8 cellular contexts compared by ENCODE assay signal in genomic region chr15:63156086-63156707, GRCh38. TPM values are rescaled to one million over a fixed set of nuclear protein-coding genes. Genes with fewer than 3 reads are reported as not detected.
DNase-seq lines count a peak whose midpoint lies in the region; ATAC-seq and TF ChIP-seq lines count a peak whose summit lies in the region.

No MANE protein-coding gene starts in this region.

- intact Hi-C loops in esophagus squamous epithelium (cut with DNase I) (no loop called here), ovary (cut with DNase I) (loop anchor here in 2 of 4 donors (10.0 kb wide), 3 partner anchors 111 to 249 kb away; partner anchors contain the start of genes APH1B (in 1 of the 2) and TPM1 (in 1 of the 2))

- no peak for TF ChIP-seq EP300 in ovary (IDR thresholded peaks at IDR 0.05)

- DNase-seq in GM13976 (ENCODE audit: low spot score) = peak; percentile 32
- peak; percentile 42 for DNase-seq in SK-MEL-5 (ENCODE audit: low read depth, low spot score)
- no peak for DNase-seq in esophagus squamous epithelium (lab: John Stamatoyannopoulos, UW)
- no peak for DNase-seq in ovary
- DNase-seq in KG1 (lab: John Stamatoyannopoulos, UW) = no peak
- no peak for DNase-seq in hippocampal formation (lab: John Stamatoyannopoulos, UW)

- peak overlapping the region; percentile 73 to 87 (median 77) for H3K4me3 ChIP-seq in esophagus squamous epithelium
- peak overlapping the region; percentile 97 for H3K4me3 ChIP-seq in ovary

- H3K9me3 ChIP-seq in esophagus squamous epithelium (no peaks in the 10 kb centered on the region), ovary (no peaks in the 10 kb centered on the region)

- in situ Hi-C loops in GM13976 (cut with MboI; ENCODE audit: low sequenced_read_pairs, unreplicated experiment) = no loop called here
- in situ Hi-C loops in SK-MEL-5 (cut with HindIII; ENCODE audit: low pct_unique_long_range_greater_than_20kb, low sequenced_read_pairs) = no loop called here

- ATAC-seq in GM21447 (IDR thresholded peaks at IDR 0.05; ENCODE audit: unreplicated experiment) (no peak), GM19452 (IDR thresholded peaks at IDR 0.05; ENCODE audit: unreplicated experiment) (no peak)

- TF ChIP-seq CTCF in GM13976 (IDR thresholded peaks at IDR 0.05; ENCODE audit: borderline replicate concordance, control extremely low read depth, extremely low read depth, insufficient read depth, missing control alignments) = no peak
- peak in 1 of 6 experiments; percentile 7 for TF ChIP-seq CTCF in esophagus squamous epithelium (IDR thresholded peaks at IDR 0.05)
- no peak for TF ChIP-seq CTCF in ovary (IDR thresholded peaks at IDR 0.05)

- peak overlapping the region; percentile 91 to 97 (median 94) for H3K27ac ChIP-seq in esophagus squamous epithelium
- H3K27ac ChIP-seq in ovary = peak overlapping the region in 1 of 2 donors; percentile 96

- WGBS in esophagus squamous epithelium, 2 donors = 4 to 7% methylated on average over 10 of the region's 10 CpGs
- WGBS in ovary, 3 donors = 2 to 3% (median 3%) methylated on average over 10 of the region's 10 CpGs

- H3K27me3 ChIP-seq in esophagus squamous epithelium (no peaks in the 10 kb centered on the region), ovary (no peaks in the 10 kb centered on the region)

- peaks cover 0 to 32% (median 6%) of the 10 kb centered on the region in 3 donors for H3K4me1 ChIP-seq in esophagus squamous epithelium
- peaks cover 2% of the 10 kb centered on the region for H3K4me1 ChIP-seq in ovary (ENCODE audit: insufficient read depth)

- H3K36me3 ChIP-seq in esophagus squamous epithelium = peaks cover 0 to 44% (median 0%) of the 10 kb centered on the region in 3 donors
- H3K36me3 ChIP-seq in ovary = no peaks in the 10 kb centered on the region

- TF ChIP-seq POLR2A in esophagus squamous epithelium (IDR thresholded peaks at IDR 0.05) = no peak
- TF ChIP-seq POLR2A in ovary (IDR thresholded peaks at IDR 0.05) = no peak

RNA-seq across cellular contexts. Expression of gene RPS27L, which starts 1.1 kb away (rescaled TPM):
- total RNA-seq in SK-MEL-5 (2014; rRNA removed; shearing (Covaris generic)) = 362 and 373 TPM in 2 replicates
- polyA plus RNA-seq in SK-MEL-5 (2015; cell fraction: cytosol; rRNA removed) = 105 and 158 TPM in 2 replicates
- 53.0 and 86.8 TPM in 2 replicates for polyA plus RNA-seq in SK-MEL-5 (2015; cell fraction: nucleus; rRNA removed)
- total RNA-seq in esophagus squamous epithelium (10 to 100 TPM; 23.7 to 89.6 (median 43.8) TPM), ovary (100 to 1,000 TPM in 2 of 7 donors, 10 to 100 TPM in 5; 85.5 to 129 (median 95.0) TPM)
- polyA plus RNA-seq in ovary = 100 to 1,000 TPM in 1 of 2 donors, 10 to 100 TPM in 1; 92.0 to 121 TPM

RNA-seq across cellular contexts. Expression of gene RAB8B, which starts 33.2 kb away (rescaled TPM):
- 26.2 and 28.6 TPM in 2 replicates for total RNA-seq in SK-MEL-5 (2014; rRNA removed; shearing (Covaris generic))
- 11.7 and 17.3 TPM in 2 replicates for polyA plus RNA-seq in SK-MEL-5 (2015; cell fraction: cytosol; rRNA removed)
- 13.3 and 18.6 TPM in 2 replicates for polyA plus RNA-seq in SK-MEL-5 (2015; cell fraction: nucleus; rRNA removed)
- 10 to 100 TPM in 2 of 4 donors, 1 to 10 TPM in 2; 3.1 to 22.7 (median 10.0) TPM for total RNA-seq in esophagus squamous epithelium
- 10 to 100 TPM; 23.1 to 58.0 (median 48.5) TPM for total RNA-seq in ovary
- polyA plus RNA-seq in ovary = 10 to 100 TPM; 18.5 to 40.0 TPM

RNA-seq across cellular contexts. Expression of gene LACTB, which starts 34.5 kb away (rescaled TPM):
- 13.7 and 16.4 TPM in 2 replicates for total RNA-seq in SK-MEL-5 (2014; rRNA removed; shearing (Covaris generic))
- 10.0 and 12.5 TPM in 2 replicates for polyA plus RNA-seq in SK-MEL-5 (2015; cell fraction: cytosol; rRNA removed)
- polyA plus RNA-seq in SK-MEL-5 (2015; cell fraction: nucleus; rRNA removed) = 9.2 and 11.3 TPM in 2 replicates
- total RNA-seq in esophagus squamous epithelium (10 to 100 TPM in 3 of 4 donors, 1 to 10 TPM in 1; 9.7 to 22.6 (median 12.1) TPM), ovary (10 to 100 TPM in 4 of 7 donors, 1 to 10 TPM in 3; 7.5 to 10.7 (median 10.4) TPM)
- 10 to 100 TPM in 1 of 2 donors, 1 to 10 TPM in 1; 8.3 to 27.9 TPM for polyA plus RNA-seq in ovary

Comparison
In these comparisons a context has a peak if more than half of its experiments do, and no peak if none do; other contexts are left out.
1. DNase-seq: peak in GM13976 (single experiment) and SK-MEL-5 (single experiment); none in esophagus squamous epithelium (single experiment), ovary (0 of 5), KG1 (single experiment) and hippocampal formation (0 of 2).